In genomic region chr6:21594427-21595264, GRCh38 we compare ENCODE assay signal across 1 cellular context.
TF ChIP-seq lines count a peak whose summit lies in the region.

No MANE protein-coding gene starts in this region.

TF ChIP-seq in HepG2, 621 proteins besides CTCF, POLR2A, EP300 and RAD21 (continued from another document):
- TF ChIP-seq ZMAT3 (CRISPR knock-in tag; conservative IDR thresholded peaks at IDR 0.05) = peak; percentile 30; the same call in 1 of the 2 replicates
- TF ChIP-seq, protein P1, sequence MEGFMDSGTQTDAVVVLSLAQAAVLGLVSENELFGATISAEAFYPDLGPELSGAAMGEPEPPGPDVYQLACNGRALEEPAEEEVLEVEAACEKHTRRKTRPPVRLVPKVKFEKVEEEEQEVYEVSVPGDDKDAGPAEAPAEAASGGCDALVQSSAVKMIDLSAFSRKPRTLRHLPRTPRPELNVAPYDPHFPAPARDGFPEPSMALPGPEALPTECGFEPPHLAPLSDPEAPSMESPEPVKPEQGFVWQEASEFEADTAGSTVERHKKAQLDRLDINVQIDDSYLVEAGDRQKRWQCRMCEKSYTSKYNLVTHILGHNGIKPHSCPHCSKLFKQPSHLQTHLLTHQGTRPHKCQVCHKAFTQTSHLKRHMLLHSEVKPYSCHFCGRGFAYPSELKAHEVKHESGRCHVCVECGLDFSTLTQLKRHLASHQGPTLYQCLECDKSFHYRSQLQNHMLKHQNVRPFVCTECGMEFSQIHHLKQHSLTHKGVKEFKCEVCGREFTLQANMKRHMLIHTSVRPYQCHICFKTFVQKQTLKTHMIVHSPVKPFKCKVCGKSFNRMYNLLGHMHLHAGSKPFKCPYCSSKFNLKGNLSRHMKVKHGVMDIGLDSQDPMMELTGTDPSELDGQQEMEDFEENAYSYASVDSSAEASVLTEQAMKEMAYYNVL (CRISPR knock-in tag; IDR thresholded peaks at IDR 0.05; ENCODE audit: borderline replicate concordance) = peak; percentile 75
- TF ChIP-seq, protein P2, sequence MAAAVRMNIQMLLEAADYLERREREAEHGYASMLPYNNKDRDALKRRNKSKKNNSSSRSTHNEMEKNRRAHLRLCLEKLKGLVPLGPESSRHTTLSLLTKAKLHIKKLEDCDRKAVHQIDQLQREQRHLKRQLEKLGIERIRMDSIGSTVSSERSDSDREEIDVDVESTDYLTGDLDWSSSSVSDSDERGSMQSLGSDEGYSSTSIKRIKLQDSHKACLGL (CRISPR knock-in tag; IDR thresholded peaks at IDR 0.05) = peak; percentile 47; the same call in 1 of the 2 replicates
- peak; percentile 31; the same call in 1 of the 2 replicates for TF ChIP-seq ZNF616 (CRISPR knock-in tag; IDR thresholded peaks at IDR 0.05; ENCODE audit: low read depth)
- TF ChIP-seq, protein P3, sequence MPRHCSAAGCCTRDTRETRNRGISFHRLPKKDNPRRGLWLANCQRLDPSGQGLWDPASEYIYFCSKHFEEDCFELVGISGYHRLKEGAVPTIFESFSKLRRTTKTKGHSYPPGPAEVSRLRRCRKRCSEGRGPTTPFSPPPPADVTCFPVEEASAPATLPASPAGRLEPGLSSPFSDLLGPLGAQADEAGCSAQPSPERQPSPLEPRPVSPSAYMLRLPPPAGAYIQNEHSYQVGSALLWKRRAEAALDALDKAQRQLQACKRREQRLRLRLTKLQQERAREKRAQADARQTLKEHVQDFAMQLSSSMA (CRISPR knock-in tag; IDR thresholded peaks at IDR 0.05) = peak; percentile 9; the same call in 1 of the 2 replicates
- TF ChIP-seq ZNF850 (CRISPR knock-in tag; conservative IDR thresholded peaks at IDR 0.05) = 0 out of 2 replicates have a peak, but pooled peaks have one; percentile 8
- 0 out of 2 replicates have a peak, but pooled peaks have one; percentile 10 for TF ChIP-seq ZNF772 (CRISPR knock-in tag; IDR thresholded peaks at IDR 0.05)
- no peak for TF ChIP-seq ZNF34 (CRISPR knock-in tag; IDR thresholded peaks at IDR 0.05; ENCODE audit: borderline replicate concordance)
- 0 out of 2 replicates have a peak, but pooled peaks have one; percentile 32 for TF ChIP-seq ZNF879 (CRISPR knock-in tag; IDR thresholded peaks at IDR 0.05)
- TF ChIP-seq ZFP82 (CRISPR knock-in tag; IDR thresholded peaks at IDR 0.05; ENCODE audit: borderline replicate concordance) = no peak
- TF ChIP-seq POGK (CRISPR knock-in tag; conservative IDR thresholded peaks at IDR 0.05) = peak; percentile 76; the same call in 1 of the 2 replicates
- 0 out of 2 replicates have a peak, but pooled peaks have one; percentile 24 for TF ChIP-seq BCL3 (CRISPR knock-in tag; IDR thresholded peaks at IDR 0.05)
- no peak for TF ChIP-seq RFXAP (CRISPR knock-in tag; IDR thresholded peaks at IDR 0.05; ENCODE audit: borderline replicate concordance)
- TF ChIP-seq GATAD1 (CRISPR knock-in tag; IDR thresholded peaks at IDR 0.05) = peak; percentile 17; the same call in 1 of the 2 replicates
